ENCODE assay signal across 32 cellular contexts in genomic region chr6:72589096-72589495, GRCh38. TPM values are rescaled to one million over a fixed set of nuclear protein-coding genes. Genes with fewer than 3 reads are reported as not detected.
DNase-seq lines count a peak whose midpoint lies in the region; ATAC-seq and TF ChIP-seq lines count a peak whose summit lies in the region.
"Had no signal": no experiment of that assay in that cellular context is flagged by ENCODE, and none has a peak within 500 bp of the region (broad histone marks: within the 10 kb centered on the region; RNA-seq: fewer than 3 reads in every experiment).

No MANE protein-coding gene starts in this region.

- H3K79me2 ChIP-seq in PC-3 (ENCODE audit: low read length): no peaks in the 10 kb centered on the region

- no peak overlapping the region for H3K4me3 Mint-ChIP-seq in mesothelial cell of epicardium
- H3K4me3 Mint-ChIP-seq: activated naive CD4-positive, alpha-beta T cell treated with anti-CD3 and anti-CD28 coated beads for 36 hours; natural killer cell treated with Interleukin-12 subunit alpha and Interleukin-12 subunit beta and Interleukin-15 and Interleukin-18, amount 100 ng/mL, for 72 hours; stimulated activated memory B cell treated with anti-CD40 and anti-IgM and Interleukin-4, amounts not matched to agents 10 μg/mL and 1 μg/mL and 100 μg/mL, for 72 hours had no signal

- H3K9me3 Mint-ChIP-seq in mesothelial cell of epicardium: no peaks in the 10 kb centered on the region
- H3K9me3 Mint-ChIP-seq: activated naive CD4-positive, alpha-beta T cell treated with anti-CD3 and anti-CD28 coated beads for 36 hours; natural killer cell treated with Interleukin-12 subunit alpha and Interleukin-12 subunit beta and Interleukin-15 and Interleukin-18, amount 100 ng/mL, for 72 hours; stimulated activated memory B cell treated with anti-CD40 and anti-IgM and Interleukin-4, amounts not matched to agents 10 μg/mL and 1 μg/mL and 100 μg/mL, for 72 hours had no signal

- POLR2A ChIA-PET in PC-3 (lab: Charles Lee; ENCODE audit: unreplicated experiment): interaction anchor here (0.7 kb wide), 1 partner anchor 801 kb away, joined by 3 read pairs; no protein-coding TSS in a partner anchor

- no peak overlapping the region for H3K4me2 ChIP-seq in PC-3 (ENCODE audit: low read length)
- H3K4me2 ChIP-seq: BLaER1 had no signal

- peaks cover 8% of the 10 kb centered on the region for H3K27me3 Mint-ChIP-seq in mesothelial cell of epicardium (ENCODE audit: low read depth)

- no peak for TF ChIP-seq CTCF in cardiac fibroblast (IDR thresholded peaks at IDR 0.05; ENCODE audit: low read depth, low read length)
- TF ChIP-seq CTCF in mesothelial cell of epicardium (IDR thresholded peaks at IDR 0.05; ENCODE audit: unreplicated experiment): no peak
- no peak for TF ChIP-seq CTCF in PC-3 (conservative IDR thresholded peaks at IDR 0.05; ENCODE audit: low read depth, low read length)

- H2AFZ ChIP-seq in PC-3 (ENCODE audit: low read length): no peak overlapping the region

- H3K27ac ChIP-seq in PC-3 (ENCODE audit: low read length): no peak overlapping the region
- H3K27ac ChIP-seq: BLaER1, esophagus squamous epithelium, lower lobe of right lung, right lobe of liver, SJCRH30 had no signal

- DNase-seq in GM04503 (ENCODE audit: low read depth): peak; percentile 6
- peak; percentile 50 for DNase-seq in NCI-H446 treated with DMSO at 0.1 percent for 48 hours (lab: John Stamatoyannopoulos, UW)
- peak; percentile 44 to 51 for DNase-seq in cardiac fibroblast (ENCODE audit: low read depth in 2 of 2)
- no peak for DNase-seq in mesothelial cell of epicardium (ENCODE audit: low spot score in 2 of 2, unreplicated experiment in 2 of 2)
- DNase-seq in PC-3: no peak
- DNase-seq in islet precursor cell: no peak
- no peak for DNase-seq in activated effector memory CD4-positive, alpha-beta T cell treated with anti-CD3 and anti-CD28 coated beads, Interleukin-2, amount 50 U/mL, for 16 hours
- DNase-seq: activated CD4-positive, alpha-beta T cell treated with anti-CD3 and anti-CD28 coated beads, Interleukin-2, amount 50 U/mL, for 4 hours; activated CD4-positive, CD25-positive, alpha-beta regulatory T cell; activated naive CD4-positive, alpha-beta T cell treated with anti-CD3 and anti-CD28 coated beads for 36 hours; amniotic stem cell; central memory CD4-positive, alpha-beta T cell; COR-L47; dermis blood vessel endothelial cell; DMS79 treated with DMSO at 0.1 percent for 48 hours; esophagus squamous epithelium; glutamatergic neuron; HCEC 1CT; KBM-7; kidney glomerular epithelial cell; lower lobe of right lung; mucosa of descending colon; NCI-H1930; NCI-H526 treated with DMSO at 0.1 percent for 48 hours; right lobe of liver; SJCRH30; stimulated activated CD4-positive, alpha-beta T cell treated with anti-CD3 and anti-CD28 coated beads, Interleukin-4, amount 100 ng/mL, for 4 hours; T-helper 1 cell had no signal

- H3K4me3 ChIP-seq in cardiac fibroblast (replicated peaks in 1 of 2; ENCODE audit: low read depth in 2 of 2, low read length in 2 of 2) (no peak overlapping the region), PC-3 (ENCODE audit: low read length) (no peak overlapping the region)
- H3K4me3 ChIP-seq: BLaER1, esophagus squamous epithelium, lower lobe of right lung, mucosa of descending colon, right lobe of liver, SJCRH30 had no signal

- H3K9ac ChIP-seq in PC-3 (ENCODE audit: low read length): no peak overlapping the region
- H3K9ac ChIP-seq: BLaER1 had no signal

- CTCF ChIA-PET in PC-3 (lab: Charles Lee): no interaction called here

- peak overlapping the region; percentile 39 for H3K27ac Mint-ChIP-seq in mesothelial cell of epicardium
- H3K27ac Mint-ChIP-seq: activated naive CD4-positive, alpha-beta T cell treated with anti-CD3 and anti-CD28 coated beads for 36 hours; natural killer cell treated with Interleukin-12 subunit alpha and Interleukin-12 subunit beta and Interleukin-15 and Interleukin-18, amount 100 ng/mL, for 72 hours; stimulated activated memory B cell treated with anti-CD40 and anti-IgM and Interleukin-4, amounts not matched to agents 10 μg/mL and 1 μg/mL and 100 μg/mL, for 72 hours had no signal

- no peak for ATAC-seq in HG02938 (IDR thresholded peaks at IDR 0.05; ENCODE audit: unreplicated experiment)
- ATAC-seq in PC-3: no peak
- ATAC-seq: lower lobe of right lung; mucosa of descending colon; natural killer cell treated with Interleukin-12 subunit alpha and Interleukin-12 subunit beta and Interleukin-15 and Interleukin-18, amount 100 ng/mL, for 72 hours; right lobe of liver; stimulated activated memory B cell treated with anti-CD40 and anti-IgM and Interleukin-4, amounts not matched to agents 10 μg/mL and 1 μg/mL and 100 μg/mL, for 72 hours had no signal

- intact Hi-C loops in PC-3 (cut with micrococcal nuclease): loop anchor here (10.0 kb wide), 1 partner anchor 444 kb away; no protein-coding TSS in a partner anchor

- H3K4me1 Mint-ChIP-seq in mesothelial cell of epicardium: peaks cover 14% of the 10 kb centered on the region

- no TSS peak for BruUV-seq in PC-3 (replicated peaks; lab: Mats Ljungman, UMichigan)

- no peaks in the 10 kb centered on the region for H3K36me3 ChIP-seq in PC-3 (ENCODE audit: low read depth, low read length)
- H3K36me3 ChIP-seq: BLaER1, esophagus squamous epithelium, lower lobe of right lung, right lobe of liver, SJCRH30 had no signal

- no peaks in the 10 kb centered on the region for H3K9me2 ChIP-seq in PC-3 (replicated peaks; ENCODE audit: low read length)

- no peaks in the 10 kb centered on the region for H4K20me1 ChIP-seq in PC-3 (ENCODE audit: low read length)
- H4K20me1 ChIP-seq: BLaER1 had no signal

- no peaks in the 10 kb centered on the region for H3K36me3 Mint-ChIP-seq in mesothelial cell of epicardium
- H3K36me3 Mint-ChIP-seq: natural killer cell treated with Interleukin-12 subunit alpha and Interleukin-12 subunit beta and Interleukin-15 and Interleukin-18, amount 100 ng/mL, for 72 hours; stimulated activated memory B cell treated with anti-CD40 and anti-IgM and Interleukin-4, amounts not matched to agents 10 μg/mL and 1 μg/mL and 100 μg/mL, for 72 hours had no signal

- no peaks in the 10 kb centered on the region for H3K27me3 ChIP-seq in PC-3 (ENCODE audit: low read length)
- H3K27me3 ChIP-seq: BLaER1, esophagus squamous epithelium, right lobe of liver, SJCRH30 had no signal

- no peaks in the 10 kb centered on the region for H3K4me1 ChIP-seq in PC-3 (ENCODE audit: insufficient read depth, low read length)
- H3K4me1 ChIP-seq: BLaER1, esophagus squamous epithelium, lower lobe of right lung, right lobe of liver, SJCRH30 had no signal

- H3K9me3 ChIP-seq in PC-3 (ENCODE audit: low read length): no peaks in the 10 kb centered on the region
- H3K9me3 ChIP-seq: BLaER1, esophagus squamous epithelium, lower lobe of right lung, mucosa of descending colon, right lobe of liver, SJCRH30 had no signal

- H3F3A ChIP-seq in PC-3 (ENCODE audit: low read length, unreplicated experiment): no peaks in the 10 kb centered on the region

RNA-seq across cellular contexts. Expression of gene KCNQ5, which starts 32.8 kb away (rescaled TPM):
- 4.8 to 5.4 TPM (median 5.2 TPM) in 3 replicates for total RNA-seq in mesothelial cell of epicardium
- 0.17 TPM in 1 of 2 replicates, not detected in the other for total RNA-seq in PC-3 (2014; rRNA removed)
- total RNA-seq: dermis blood vessel endothelial cell, SJCRH30 had no signal

Comparison
In these comparisons a context has a peak if more than half of its experiments do, and no peak if none do; other contexts are left out.
1. DNase-seq: peak in GM04503 (single experiment), NCI-H446 treated with DMSO at 0.1 percent for 48 hours (single experiment) and cardiac fibroblast (2 of 2); none in mesothelial cell of epicardium (0 of 2), PC-3 (single experiment), islet precursor cell (single experiment) and activated effector memory CD4-positive, alpha-beta T cell treated with anti-CD3 and anti-CD28 coated beads, Interleukin-2, amount 50 U/mL, for 16 hours (single experiment).